Comparison of ENCODE assay signal across 29 cellular contexts in the genomic region with DNA sequence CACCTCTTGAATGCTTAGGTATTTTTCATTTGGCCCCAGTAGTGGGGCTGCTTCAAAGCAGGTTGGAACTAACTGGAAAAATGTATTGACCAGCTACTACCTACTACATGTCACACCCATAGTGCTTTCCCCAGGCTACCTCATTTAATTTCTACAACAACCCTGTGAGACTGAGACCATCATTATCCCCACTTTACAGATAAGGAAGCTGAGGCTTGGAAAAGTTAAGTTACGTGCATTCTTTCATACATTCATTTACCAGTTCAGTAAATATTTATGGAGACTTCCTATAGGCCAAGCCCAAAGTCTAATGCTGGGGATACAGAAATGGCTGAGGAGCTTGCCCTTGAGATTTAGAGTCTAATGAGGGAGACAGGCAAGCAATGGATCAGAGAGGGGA. TPM values are rescaled to one million over a fixed set of nuclear protein-coding genes. Genes with fewer than 3 reads are reported as not detected.
DNase-seq lines count a peak whose midpoint lies in the region; ATAC-seq and TF ChIP-seq lines count a peak whose summit lies in the region.
"Had no signal": no experiment of that assay in that cellular context is flagged by ENCODE, and none has a peak within 500 bp of the region (broad histone marks: within the 10 kb centered on the region; RNA-seq: fewer than 3 reads in every experiment).

No MANE protein-coding gene starts in this region.

- no peaks in the 10 kb centered on the region for H4K20me1 ChIP-seq in hepatocyte (ENCODE audit: insufficient read depth, poor library complexity, severe bottlenecking)
- no peaks in the 10 kb centered on the region for H4K20me1 ChIP-seq in smooth muscle cell (ENCODE audit: low read depth)

- H2AFZ ChIP-seq in hepatocyte (no peak overlapping the region), smooth muscle cell (ENCODE audit: low read depth) (no peak overlapping the region)

- H3K27me3 ChIP-seq in breast epithelium (no peaks in the 10 kb centered on the region), hepatocyte (no peaks in the 10 kb centered on the region), smooth muscle cell (ENCODE audit: low read depth) (no peaks in the 10 kb centered on the region)
- H3K27me3 ChIP-seq: testis had no signal

- CTCF ChIA-PET in MCF 10A (lab: Yijun Ruan, JAX): interaction anchor here (0.6 to 10.5 kb wide), 9 partner anchors 11 to 190 kb away, joined by 3 to 168 read pairs (median 3); a partner anchor contains a TSS

- peaks cover 11% of the 10 kb centered on the region for H3K36me3 Mint-ChIP-seq in MCF 10A (ENCODE audit: insufficient read depth, unreplicated experiment)
- H3K36me3 Mint-ChIP-seq: activated naive CD8-positive, alpha-beta T cell; CD4-positive, CD25-positive, alpha-beta regulatory T cell; natural killer cell had no signal

- peak overlapping the region; percentile 95 for H3K27ac Mint-ChIP-seq in MCF 10A (ENCODE audit: low read depth, unreplicated experiment)
- H3K27ac Mint-ChIP-seq: activated naive CD8-positive, alpha-beta T cell; activated T-cell treated with anti-CD3 and anti-CD28 coated beads, Interleukin-2, amount 50 U/mL, for 24 hours; CD4-positive, CD25-positive, alpha-beta regulatory T cell; natural killer cell; T-helper 17 cell had no signal

- no peaks in the 10 kb centered on the region for H3K27me3 Mint-ChIP-seq in MCF 10A (ENCODE audit: insufficient read depth, unreplicated experiment)
- H3K27me3 Mint-ChIP-seq: CD4-positive, CD25-positive, alpha-beta regulatory T cell had no signal

- ATAC-seq in HG02840 (IDR thresholded peaks at IDR 0.05; ENCODE audit: low FRiP score, unreplicated experiment) (no peak), GM19467 (IDR thresholded peaks at IDR 0.05; ENCODE audit: unreplicated experiment) (no peak), HG02970 (IDR thresholded peaks at IDR 0.05; ENCODE audit: low FRiP score, unreplicated experiment) (no peak)
- ATAC-seq: T-helper 17 cell had no signal

- no peak overlapping the region for H3K27ac ChIP-seq in breast epithelium
- peak overlapping the region; percentile 97 for H3K27ac ChIP-seq in SK-N-MC
- H3K27ac ChIP-seq in hepatocyte: peak overlapping the region; percentile 82
- H3K27ac ChIP-seq in smooth muscle cell (ENCODE audit: low read depth): peak overlapping the region; percentile 78
- H3K27ac ChIP-seq: heart right ventricle, testis had no signal

- 100% methylated on average over 1 of the region's 1 CpG for WGBS in hepatocyte (ENCODE audit: low lambda C conversion rate, missing lambda C conversion rate)
- 100% methylated on average over 1 of the region's 1 CpG for WGBS in smooth muscle cell (ENCODE audit: low lambda C conversion rate)

- TF ChIP-seq CTCF in MCF 10A (IDR thresholded peaks at IDR 0.05; ENCODE audit: unreplicated experiment) (no peak), breast epithelium (IDR thresholded peaks at IDR 0.05) (no peak), hepatocyte (IDR thresholded peaks at IDR 0.05; ENCODE audit: poor library complexity) (no peak), smooth muscle cell (IDR thresholded peaks at IDR 0.05; ENCODE audit: borderline replicate concordance, insufficient read depth, poor library complexity, severe bottlenecking) (no peak)

- POLR2A ChIA-PET in MCF 10A (lab: Yijun Ruan, JAX): interaction anchor here (0.7 to 4.8 kb wide), 7 partner anchors 16 to 169 kb away, joined by 3 to 50 read pairs (median 8); no protein-coding TSS in a partner anchor

- H3K36me3 ChIP-seq in breast epithelium: no peaks in the 10 kb centered on the region
- H3K36me3 ChIP-seq in SK-N-MC (ENCODE audit: insufficient read depth, low read length): no peaks in the 10 kb centered on the region
- H3K36me3 ChIP-seq in hepatocyte (replicated peaks; ENCODE audit: insufficient read depth, low read depth): no peaks in the 10 kb centered on the region
- H3K36me3 ChIP-seq in smooth muscle cell (ENCODE audit: low read depth): no peaks in the 10 kb centered on the region
- H3K36me3 ChIP-seq: heart right ventricle had no signal

- H3K9me2 ChIP-seq in hepatocyte (replicated peaks; ENCODE audit: insufficient read depth): no peaks in the 10 kb centered on the region

- peaks cover 47% of the 10 kb centered on the region for H3K4me1 Mint-ChIP-seq in MCF 10A (ENCODE audit: insufficient read depth, unreplicated experiment)
- H3K4me1 Mint-ChIP-seq: natural killer cell had no signal

- DNase-seq in MCF 10A (ENCODE audit: unreplicated experiment): no peak
- no peak for DNase-seq in breast epithelium (ENCODE audit: low spot score in 2 of 2)
- DNase-seq in SK-N-MC (ENCODE audit: low read depth, low spot score): no peak
- DNase-seq in hepatocyte (ENCODE audit: low spot score): no peak
- DNase-seq in smooth muscle cell (lab: John Stamatoyannopoulos, UW; ENCODE audit: unreplicated experiment): no peak
- DNase-seq: activated CD4-positive, alpha-beta T cell treated with anti-CD3 and anti-CD28 coated beads, Interleukin-2, amount 50 U/mL, for 1 hour; activated CD4-positive, CD25-positive, alpha-beta regulatory T cell; activated effector memory CD4-positive, alpha-beta T cell treated with anti-CD3 and anti-CD28 coated beads, Interleukin-2, amount 50 U/mL, for 16 hours; activated T-cell treated with anti-CD3 and anti-CD28 coated beads, Interleukin-2, amount 50 U/mL, for 24 hours; CD4-positive, CD25-positive, alpha-beta regulatory T cell; DND-41; effector memory CD4-positive, alpha-beta T cell; natural killer cell; NCI-H1092 treated with DMSO at 0.1 percent for 48 hours; NCI-H1694 treated with DMSO at 0.1 percent for 48 hours; NCI-H446 treated with DMSO at 0.1 percent for 48 hours; NCI-H82; occipital lobe; stimulated activated naive CD4-positive, alpha-beta T cell treated with Interleukin-2 at 50 U/mL for 16 hours; T-helper 17 cell had no signal

- H3K4me3 Mint-ChIP-seq in MCF 10A (ENCODE audit: unreplicated experiment): no peak overlapping the region
- H3K4me3 Mint-ChIP-seq: activated naive CD8-positive, alpha-beta T cell; activated T-cell treated with anti-CD3 and anti-CD28 coated beads, Interleukin-2, amount 50 U/mL, for 24 hours; CD4-positive, CD25-positive, alpha-beta regulatory T cell; natural killer cell; T-helper 17 cell had no signal

- no peaks in the 10 kb centered on the region for H3K9me3 Mint-ChIP-seq in MCF 10A (ENCODE audit: unreplicated experiment)
- H3K9me3 Mint-ChIP-seq: activated T-cell treated with anti-CD3 and anti-CD28 coated beads, Interleukin-2, amount 50 U/mL, for 24 hours; CD4-positive, CD25-positive, alpha-beta regulatory T cell; natural killer cell had no signal

- H3K4me1 ChIP-seq in breast epithelium (no peaks in the 10 kb centered on the region), hepatocyte (ENCODE audit: insufficient read depth) (peaks cover 10% of the 10 kb centered on the region), smooth muscle cell (ENCODE audit: low read depth) (no peaks in the 10 kb centered on the region)
- H3K4me1 ChIP-seq: testis had no signal

- no peak for TF ChIP-seq POLR2A in breast epithelium (IDR thresholded peaks at IDR 0.05)

- no peak overlapping the region for H3K4me3 ChIP-seq in breast epithelium
- H3K4me3 ChIP-seq in SK-N-MC: 0 out of 2 replicates have a peak overlapping the region, but pooled peaks have one; percentile 17
- no peak overlapping the region for H3K4me3 ChIP-seq in hepatocyte
- H3K4me3 ChIP-seq in smooth muscle cell: no peak overlapping the region
- H3K4me3 ChIP-seq: heart right ventricle, skin epidermis, testis had no signal

- no peaks in the 10 kb centered on the region for H3K9me3 ChIP-seq in breast epithelium
- H3K9me3 ChIP-seq in SK-N-MC (ENCODE audit: low read depth, low read length): no peaks in the 10 kb centered on the region
- no peaks in the 10 kb centered on the region for H3K9me3 ChIP-seq in hepatocyte (ENCODE audit: low read depth)
- no peaks in the 10 kb centered on the region for H3K9me3 ChIP-seq in smooth muscle cell (replicated peaks; ENCODE audit: low read depth)
- H3K9me3 ChIP-seq: heart right ventricle, testis had no signal

- intact Hi-C loops in MCF 10A (cut with micrococcal nuclease) (loop anchor here (5.0 to 10.0 kb wide), 2 partner anchors 42 to 70 kb away; no protein-coding TSS in a partner anchor), breast epithelium (cut with DNase I; ENCODE audit: low total_unique reads) (loop anchor here (10.0 kb wide), 2 partner anchors 110 to 180 kb away; a partner anchor contains a TSS)

- H3K4me2 ChIP-seq in hepatocyte (no peak overlapping the region), smooth muscle cell (peak overlapping the region; percentile 13)

- H3F3A ChIP-seq in smooth muscle cell (ENCODE audit: low read depth): peaks cover 8% of the 10 kb centered on the region

- H3K9ac ChIP-seq in SK-N-MC (ENCODE audit: insufficient read length): peak overlapping the region; percentile 48
- no peak overlapping the region for H3K9ac ChIP-seq in smooth muscle cell (ENCODE audit: low read depth)

- BruUV-seq in MCF 10A (replicated peaks; lab: Mats Ljungman, UMichigan): no TSS peak

- no peaks in the 10 kb centered on the region for H3K79me2 ChIP-seq in hepatocyte
- no peaks in the 10 kb centered on the region for H3K79me2 ChIP-seq in smooth muscle cell (ENCODE audit: low read depth)

RNA-seq across cellular contexts. Expression of a gene that starts 14.5 kb away (rescaled TPM):
- total RNA-seq in MCF 10A (2022): 0.12 TPM in 1 of 2 replicates, not detected in the other
- total RNA-seq in breast epithelium: not detected
- total RNA-seq in hepatocyte: not detected in 2 replicates
- polyA plus RNA-seq in hepatocyte: not detected in 2 replicates
- total RNA-seq in smooth muscle cell: not detected in 2 replicates
- polyA plus RNA-seq in smooth muscle cell: not detected in 2 replicates
- total RNA-seq: CD4-positive, CD25-positive, alpha-beta regulatory T cell; fibroblast of villous mesenchyme; heart right ventricle; mononuclear cell; natural killer cell; occipital lobe; T-helper 17 cell had no signal
- polyA plus RNA-seq: CD4-positive, CD25-positive, alpha-beta regulatory T cell; heart right ventricle had no signal

RNA-seq across cellular contexts. Expression of a gene that starts 29.5 kb away (rescaled TPM):
- total RNA-seq in MCF 10A (2022) (0.10 and 0.58 TPM in 2 replicates), breast epithelium (under 1 TPM in 1 of 3 donors, not detected in 2; 0.33 TPM), hepatocyte (not detected in 2 replicates), smooth muscle cell (1.7 TPM in 1 of 2 replicates, not detected in the other)
- polyA plus RNA-seq in hepatocyte (0.51 TPM in 1 of 2 replicates, not detected in the other), smooth muscle cell (not detected in 2 replicates)
- total RNA-seq: CD4-positive, CD25-positive, alpha-beta regulatory T cell; heart right ventricle; mononuclear cell; natural killer cell; occipital lobe; T-helper 17 cell had no signal
- polyA plus RNA-seq: CD4-positive, CD25-positive, alpha-beta regulatory T cell had no signal

Comparison
In these comparisons a context has a peak if more than half of its experiments do, and no peak if none do; other contexts are left out.
1. H3K27ac ChIP-seq: peak in SK-N-MC (single experiment), hepatocyte (single experiment) and smooth muscle cell (single experiment); none in breast epithelium (0 of 2).